Comparison of ENCODE assay signal across 1 cellular context in genomic region chr19:14166448-14166847, GRCh38.
TF ChIP-seq lines count a peak whose summit lies in the region.

No MANE protein-coding gene starts in this region.

TF ChIP-seq in SK-N-SH, 30 proteins besides CTCF, POLR2A, EP300 and RAD21 (continued from another document):
- TF ChIP-seq GABPA (IDR thresholded peaks at IDR 0.05; ENCODE audit: low read depth) (no peak), RXRA (IDR thresholded peaks at IDR 0.05; ENCODE audit: borderline replicate concordance, low read depth) (no peak), RFX5 (IDR thresholded peaks at IDR 0.05; ENCODE audit: low read length) (no peak), YY1 (IDR thresholded peaks at IDR 0.05; ENCODE audit: low read depth) (no peak)
TF ChIP-seq in SK-N-SH: peak in this region for 0.
